ENCODE assay signal across 27 cellular contexts in genomic region chr9:79579624-79580023, GRCh38. TPM values are rescaled to one million over a fixed set of nuclear protein-coding genes. Genes with fewer than 3 reads are reported as not detected.
A peak's percentile ranks its signal among the peaks of the same experiment; 100 is the strongest.
DNase-seq lines count a peak whose midpoint lies in the region; ATAC-seq, FAIRE-seq and TF ChIP-seq lines count a peak whose summit lies in the region.
"Had no signal": no experiment of that assay in that cellular context is flagged by ENCODE, and none has a peak within 500 bp of the region (broad histone marks: within the 10 kb centered on the region; RNA-seq: fewer than 3 reads in every experiment).

No MANE protein-coding gene starts in this region.

- H3K36me3 Mint-ChIP-seq in central memory CD8-positive, alpha-beta T cell (ENCODE audit: insufficient read depth), result peaks cover 7% of the 10 kb centered on the region
- peaks cover 11% of the 10 kb centered on the region for H3K36me3 Mint-ChIP-seq in neural crest cell (ENCODE audit: low read depth)

- 54% methylated on average over 2 of the region's 2 CpGs for WGBS in A549 (ENCODE audit: missing lambda C conversion rate)
- 87 to 90% (median 90%) methylated on average over 2 of the region's 2 CpGs for WGBS in spleen, 5 donors

- peaks cover 10% of the 10 kb centered on the region; the same call in 2 of the 3 replicates for H3K4me1 ChIP-seq in A549
- H3K4me1 ChIP-seq in spleen, result peaks cover 16 to 100% (median 96%) of the 10 kb centered on the region in 6 donors

- TF ChIP-seq RAD21 in A549 (conservative IDR thresholded peaks at IDR 0.05 in 1 of 2, IDR thresholded peaks at IDR 0.05 in 1 of 2), result no peak

- TF ChIP-seq CTCF in A549 (IDR thresholded peaks at IDR 0.05), result no peak
- no peak for TF ChIP-seq CTCF in HFF-Myc (IDR thresholded peaks at IDR 0.05; ENCODE audit: low read depth, low read length, missing control alignments)
- no peak for TF ChIP-seq CTCF in neural crest cell (conservative IDR thresholded peaks at IDR 0.05)
- TF ChIP-seq CTCF in spleen (IDR thresholded peaks at IDR 0.05 in 8 of 11, conservative IDR thresholded peaks at IDR 0.05 in 3 of 11), result no peak

- H3K4me3 Mint-ChIP-seq in central memory CD8-positive, alpha-beta T cell, result no peak overlapping the region
- peak overlapping the region; percentile 13 for H3K4me3 Mint-ChIP-seq in neural crest cell

- ATAC-seq in A549, result no peak
- ATAC-seq in central memory CD8-positive, alpha-beta T cell (replicated peaks; ENCODE audit: extremely low read depth, poor library complexity, severe bottlenecking), result no peak
- ATAC-seq: HepG2 had no signal

- no peak overlapping the region for H3K27ac ChIP-seq in A549
- no peak overlapping the region for H3K27ac ChIP-seq in spleen
- H3K27ac ChIP-seq: C4-2B had no signal

- no peaks in the 10 kb centered on the region for H3K27me3 ChIP-seq in spleen (replicated peaks in 1 of 7)
- H3K27me3 ChIP-seq: SJSA1 had no signal

- no peak for TF ChIP-seq EP300 in A549 (IDR thresholded peaks at IDR 0.05)

- intact Hi-C loops in spleen (cut with DNase I; ENCODE audit: low total_unique reads), result loop anchor here (10.0 kb wide), 2 partner anchors 45 to 105 kb away; no protein-coding TSS in a partner anchor

- DNase-seq in A549 (ENCODE audit: low read depth in 1 of 2, low spot score in 1 of 2), result no peak
- DNase-seq in HFF-Myc (ENCODE audit: extremely low read depth, low read depth), result no peak
- DNase-seq in central memory CD8-positive, alpha-beta T cell (ENCODE audit: low spot score in 2 of 2), result no peak
- no peak for DNase-seq in neural crest cell (ENCODE audit: low read depth, low spot score)
- no peak for DNase-seq in stimulated activated naive CD4-positive, alpha-beta T cell treated with Interleukin-2 at 50 U/mL for 16 hours (lab: John Stamatoyannopoulos, UW)
- DNase-seq in spleen, result no peak
- no peak for DNase-seq in NCI-H526 (lab: John Stamatoyannopoulos, UW)
- no peak for DNase-seq in NCI-H187 treated with DMSO at 0.1 percent for 48 hours (lab: John Stamatoyannopoulos, UW)
- DNase-seq: 8988T; CD8-positive, alpha-beta memory T cell; DMS 273 treated with DMSO at 0.1 percent for 48 hours; DMS79 treated with DMSO at 0.1 percent for 48 hours; GF-D8; HCEC 1CT; Karpas-422; NCI-H1092 treated with DMSO at 0.1 percent for 48 hours; NCI-H146; NCI-H2029 treated with DMSO at 0.1 percent for 48 hours; NCI-H446 treated with DMSO at 0.1 percent for 48 hours; NCI-H526 treated with DMSO at 0.1 percent for 48 hours; Right ventricle myocardium superior; RPMI8226 had no signal

- TF ChIP-seq POLR2A in A549 (IDR thresholded peaks at IDR 0.05; ENCODE audit: low read length), result no peak
- no peak for TF ChIP-seq POLR2A in spleen (IDR thresholded peaks at IDR 0.05)

- POLR2A ChIA-PET in A549 (lab: Yijun Ruan, JAX), result no interaction called here

- no peak for FAIRE-seq in A549 (lab: Jason Lieb, UNC)
- FAIRE-seq: GM12891, H1, HepG2 had no signal

- CTCF ChIA-PET in A549 (lab: Yijun Ruan, JAX), result no interaction called here

- peak overlapping the region; percentile 73 for H3K27ac Mint-ChIP-seq in central memory CD8-positive, alpha-beta T cell (ENCODE audit: low read depth)
- H3K27ac Mint-ChIP-seq in neural crest cell (ENCODE audit: unreplicated experiment), result no peak overlapping the region

- peaks cover 93% of the 10 kb centered on the region for H3K4me1 Mint-ChIP-seq in central memory CD8-positive, alpha-beta T cell
- H3K4me1 Mint-ChIP-seq in neural crest cell, result peaks cover 80% of the 10 kb centered on the region

- no peaks in the 10 kb centered on the region for H3K9me3 Mint-ChIP-seq in central memory CD8-positive, alpha-beta T cell
- no peaks in the 10 kb centered on the region for H3K9me3 Mint-ChIP-seq in neural crest cell
- H3K9me3 Mint-ChIP-seq: CD8-positive, alpha-beta memory T cell had no signal

- H3K4me2 ChIP-seq in A549, result no peak overlapping the region

- H3K27me3 Mint-ChIP-seq in central memory CD8-positive, alpha-beta T cell, result no peaks in the 10 kb centered on the region
- H3K27me3 Mint-ChIP-seq in neural crest cell (ENCODE audit: low read depth), result no peaks in the 10 kb centered on the region
- H3K27me3 Mint-ChIP-seq: CD8-positive, alpha-beta memory T cell had no signal

- H3K9me3 ChIP-seq in A549, result no peaks in the 10 kb centered on the region
- no peaks in the 10 kb centered on the region for H3K9me3 ChIP-seq in spleen
- H3K9me3 ChIP-seq: SJSA1 had no signal

- peaks cover 0 to 24% (median 0%) of the 10 kb centered on the region in 6 donors for H3K36me3 ChIP-seq in spleen

- H3K4me3 ChIP-seq in A549 (no peak overlapping the region), HFF-Myc (replicated peaks; ENCODE audit: low read depth, low read length) (peak overlapping the region; percentile 16), spleen (no peak overlapping the region)
- H3K4me3 ChIP-seq: SJSA1 had no signal

TF ChIP-seq in A549, 52 proteins besides CTCF, POLR2A, EP300 and RAD21:
- no peak for TF ChIP-seq FOXS1 (CRISPR knock-in tag; IDR thresholded peaks at IDR 0.05)
- TF ChIP-seq FOSL2 (IDR thresholded peaks at IDR 0.05), result no peak
- no peak for TF ChIP-seq FOSL2 (CRISPR knock-in tag; IDR thresholded peaks at IDR 0.05)
- no peak for TF ChIP-seq CEBPB (IDR thresholded peaks at IDR 0.05)
- TF ChIP-seq MAFK (IDR thresholded peaks at IDR 0.05; ENCODE audit: partially characterized antibody), result peak; percentile 42
- no peak for TF ChIP-seq ZSCAN20 (CRISPR knock-in tag; IDR thresholded peaks at IDR 0.05)
- no peak for TF ChIP-seq MAZ (IDR thresholded peaks at IDR 0.05; ENCODE audit: borderline replicate concordance, low read depth, low read length)

RNA-seq across cellular contexts. Expression of gene TLE4, which starts 7.9 kb away (rescaled TPM):
- 18.3 and 23.1 TPM in 2 replicates for polyA plus RNA-seq in A549 (2011; rRNA removed)
- polyA plus RNA-seq in A549 (2012; cell fraction: cytosol; rRNA removed), result 17.4 and 19.6 TPM in 2 replicates
- polyA plus RNA-seq in A549 (2012; cell fraction: nucleus; rRNA removed), result 29.3 and 31.3 TPM in 2 replicates
- 14.3 to 16.7 TPM (median 16.1 TPM) in 3 replicates for polyA plus RNA-seq in A549 (2017; fragmentation: RNase III; extraction: RNeasy Plus Mini Kit Qiagen cat#74134 plus additional on column Dnase treatment)
- 41.0 and 41.8 TPM in 2 replicates for polyA minus RNA-seq in A549 (2011; rRNA and poly(A)+ RNA removed)
- 83.4 and 85.8 TPM in 2 replicates for total RNA-seq in neural crest cell
- total RNA-seq in spleen, result 10 to 100 TPM; 67.3 to 92.8 (median 76.4) TPM
- 10 to 100 TPM in 1 of 3 donors, 1 to 10 TPM in 2; 7.8 to 12.4 (median 9.0) TPM for polyA plus RNA-seq in spleen
